1 cellular context compared by ENCODE assay signal in the genomic region with DNA sequence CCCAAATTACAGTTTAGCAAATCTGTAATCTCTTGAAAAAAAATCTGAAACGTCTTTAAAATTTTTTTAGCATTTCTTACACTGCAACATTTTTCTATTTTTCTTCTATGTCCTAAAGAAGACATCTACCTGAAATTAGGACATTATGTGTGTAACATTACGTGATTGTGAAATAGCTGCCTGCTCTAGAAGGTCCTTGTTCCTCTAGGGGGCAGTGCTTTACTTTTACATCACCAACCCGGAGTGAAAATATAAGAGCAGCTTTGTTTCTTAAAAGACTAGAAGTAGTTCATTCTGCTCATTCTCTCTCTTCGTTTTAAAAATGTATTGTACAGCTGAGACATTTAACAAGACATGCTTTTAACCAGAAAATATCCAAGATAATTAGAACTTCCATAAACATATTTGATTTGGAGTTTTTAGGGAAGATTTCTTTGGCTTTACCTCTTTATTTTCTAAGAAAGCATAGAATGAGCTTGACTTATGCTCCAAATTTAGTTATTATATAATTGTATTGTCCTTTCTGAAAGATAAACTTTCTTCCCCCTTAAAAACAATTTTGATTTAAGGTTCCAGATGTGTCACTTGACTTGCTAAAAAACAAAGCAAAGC.
TF ChIP-seq lines count a peak whose summit lies in the region.

No MANE protein-coding gene starts in this region.

TF ChIP-seq in WTC11, 78 proteins besides CTCF, POLR2A, EP300 and RAD21 (continued from another document):
- TF ChIP-seq, protein P1, sequence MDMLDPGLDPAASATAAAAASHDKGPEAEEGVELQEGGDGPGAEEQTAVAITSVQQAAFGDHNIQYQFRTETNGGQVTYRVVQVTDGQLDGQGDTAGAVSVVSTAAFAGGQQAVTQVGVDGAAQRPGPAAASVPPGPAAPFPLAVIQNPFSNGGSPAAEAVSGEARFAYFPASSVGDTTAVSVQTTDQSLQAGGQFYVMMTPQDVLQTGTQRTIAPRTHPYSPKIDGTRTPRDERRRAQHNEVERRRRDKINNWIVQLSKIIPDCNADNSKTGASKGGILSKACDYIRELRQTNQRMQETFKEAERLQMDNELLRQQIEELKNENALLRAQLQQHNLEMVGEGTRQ (CRISPR knock-in tag; IDR thresholded peaks at IDR 0.05): no peak
- TF ChIP-seq, protein P2, sequence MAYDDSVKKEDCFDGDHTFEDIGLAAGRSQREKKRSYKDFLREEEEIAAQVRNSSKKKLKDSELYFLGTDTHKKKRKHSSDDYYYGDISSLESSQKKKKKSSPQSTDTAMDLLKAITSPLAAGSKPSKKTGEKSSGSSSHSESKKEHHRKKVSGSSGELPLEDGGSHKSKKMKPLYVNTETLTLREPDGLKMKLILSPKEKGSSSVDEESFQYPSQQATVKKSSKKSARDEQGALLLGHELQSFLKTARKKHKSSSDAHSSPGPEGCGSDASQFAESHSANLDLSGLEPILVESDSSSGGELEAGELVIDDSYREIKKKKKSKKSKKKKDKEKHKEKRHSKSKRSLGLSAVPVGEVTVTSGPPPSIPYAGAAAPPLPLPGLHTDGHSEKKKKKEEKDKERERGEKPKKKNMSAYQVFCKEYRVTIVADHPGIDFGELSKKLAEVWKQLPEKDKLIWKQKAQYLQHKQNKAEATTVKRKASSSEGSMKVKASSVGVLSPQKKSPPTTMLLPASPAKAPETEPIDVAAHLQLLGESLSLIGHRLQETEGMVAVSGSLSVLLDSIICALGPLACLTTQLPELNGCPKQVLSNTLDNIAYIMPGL (CRISPR knock-in tag; IDR thresholded peaks at IDR 0.05): no peak
- no peak for TF ChIP-seq NR2C2 (CRISPR knock-in tag; IDR thresholded peaks at IDR 0.05)
